In the genomic region with DNA sequence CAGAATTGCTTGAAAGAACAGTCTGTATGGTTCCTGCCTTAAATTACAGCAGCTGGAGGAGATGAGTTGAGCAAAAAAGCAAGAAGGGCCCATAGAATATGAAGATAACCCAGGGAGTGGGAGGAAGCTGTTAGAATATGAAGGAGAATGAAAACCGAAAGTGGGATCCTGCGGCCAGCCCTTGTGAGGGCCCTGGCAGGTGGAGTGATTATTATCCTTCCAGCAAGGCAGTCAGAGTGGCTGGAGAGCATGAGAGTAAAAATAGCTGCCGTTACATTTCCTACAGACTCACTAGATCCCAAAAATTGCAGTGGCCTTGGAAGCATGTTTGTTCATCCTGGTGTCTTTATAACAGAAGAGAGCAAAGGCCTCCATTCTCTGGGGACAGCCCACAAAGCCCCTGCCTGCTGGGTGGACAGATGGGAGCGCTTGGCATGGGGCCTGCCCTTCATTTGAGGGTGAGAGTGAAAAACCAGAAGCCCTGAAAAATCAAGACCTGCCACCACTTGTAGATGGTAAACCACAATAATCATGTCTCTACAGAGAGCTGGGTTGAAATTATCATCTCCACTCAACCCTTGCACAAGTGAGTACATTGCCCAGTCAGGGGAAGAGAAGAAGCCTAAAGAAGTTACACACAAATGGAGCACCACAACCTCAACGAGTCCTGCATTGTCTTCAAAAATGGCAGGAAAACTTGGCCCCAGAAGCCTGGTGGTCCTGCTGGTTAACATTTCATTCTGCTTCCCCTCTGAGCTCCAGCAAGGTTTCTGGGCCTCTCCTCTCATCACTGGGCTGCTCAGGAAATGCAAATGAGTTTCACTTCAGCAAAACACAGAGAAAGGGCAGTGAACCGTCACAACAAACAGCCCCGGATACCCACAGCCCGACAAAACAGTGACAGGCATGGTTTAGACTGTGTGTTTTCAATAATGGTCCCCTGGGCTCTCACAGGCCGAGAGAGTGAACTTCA, we compare ENCODE assay signal across 9 cellular contexts. TPM values are rescaled to one million over a fixed set of nuclear protein-coding genes. Genes with fewer than 3 reads are reported as not detected.
A peak's percentile ranks its signal among the peaks of the same experiment; 100 is the strongest.
DNase-seq lines count a peak whose midpoint lies in the region; ATAC-seq and TF ChIP-seq lines count a peak whose summit lies in the region.
"Had no signal": no experiment of that assay in that cellular context is flagged by ENCODE, and none has a peak within 500 bp of the region (broad histone marks: within the 10 kb centered on the region; RNA-seq: fewer than 3 reads in every experiment).

No MANE protein-coding gene starts in this region.

- no peaks in the 10 kb centered on the region for H3K27me3 Mint-ChIP-seq in CD4-positive, alpha-beta memory T cell

- peak overlapping the region; percentile 6 to 12 for H3K4me3 ChIP-seq in CD4-positive, alpha-beta memory T cell (ENCODE audit: low read length in 2 of 2)
- peak overlapping the region; percentile 64 for H3K4me3 ChIP-seq in OCI-LY1 (ENCODE audit: low read depth, low read length, poor library complexity, severe bottlenecking)
- peak overlapping the region; percentile 19 for H3K4me3 ChIP-seq in effector memory CD4-positive, alpha-beta T cell (ENCODE audit: insufficient read depth, low read depth, low read length, poor library complexity, severe bottlenecking)
- H3K4me3 ChIP-seq in gastrocnemius medialis = no peak overlapping the region

- intact Hi-C loops in CD4-positive, alpha-beta memory T cell (cut with micrococcal nuclease) = loop anchor here (1.0 kb wide), 3 partner anchors 13 to 199 kb away; partner anchors contain the start of genes CIPC and POMT2
- intact Hi-C loops in gastrocnemius medialis (cut with DNase I; ENCODE audit: low total_unique reads) = no loop called here

- DNase-seq in CD4-positive, alpha-beta memory T cell = peak; percentile 27 to 79 (median 67)
- peak in 2 of 3 donors; percentile 32 to 46 for DNase-seq in effector memory CD4-positive, alpha-beta T cell
- DNase-seq in gastrocnemius medialis = peak in 1 of 2 donors; percentile 69
- DNase-seq in NCI-H128 (lab: John Stamatoyannopoulos, UW; ENCODE audit: unreplicated experiment) = no peak
- no peak for DNase-seq in HCEC 1CT

- POLR2A ChIA-PET in CD4-positive, alpha-beta memory T cell (lab: Charles Lee; ENCODE audit: partially characterized antibody) = interaction anchor here (0.8 to 9.2 kb wide), 16 partner anchors 10 to 310 kb away, joined by 3 to 154 read pairs (median 4); partner anchors contain the start of genes ANGEL1, CIPC, GSTZ1 and IRF2BPL

- TF ChIP-seq POLR2A in gastrocnemius medialis (IDR thresholded peaks at IDR 0.05) = no peak

- in situ Hi-C loops in gastrocnemius medialis (cut with MboI; ENCODE audit: low sequenced_read_pairs in 4 of 4) = loop anchor here in 1 of 4 donors (25.0 kb wide), 1 partner anchor 341 kb away; the partner anchor contains the start of genes AHSA1 and VIPAS39

- H3K36me3 ChIP-seq in CD4-positive, alpha-beta memory T cell (ENCODE audit: insufficient read depth, low read length) = no peaks in the 10 kb centered on the region
- H3K36me3 ChIP-seq in OCI-LY1 (ENCODE audit: insufficient read depth, low read length) = peaks cover 12% of the 10 kb centered on the region; the same call in 1 of the 2 replicates
- H3K36me3 ChIP-seq in effector memory CD4-positive, alpha-beta T cell (ENCODE audit: control insufficient read depth, insufficient read depth, low read length) = no peaks in the 10 kb centered on the region
- peaks cover 0 to 2% of the 10 kb centered on the region in 2 donors for H3K36me3 ChIP-seq in gastrocnemius medialis

- H3K9me2 ChIP-seq in OCI-LY1 (ENCODE audit: low read depth, low read length) = no peaks in the 10 kb centered on the region

- H3K27me3 ChIP-seq in CD4-positive, alpha-beta memory T cell (ENCODE audit: insufficient read depth, low read length) = no peaks in the 10 kb centered on the region
- H3K27me3 ChIP-seq in OCI-LY1 (ENCODE audit: insufficient read depth, low read length) (no peaks in the 10 kb centered on the region), gastrocnemius medialis (no peaks in the 10 kb centered on the region)
- no peaks in the 10 kb centered on the region for H3K27me3 ChIP-seq in effector memory CD4-positive, alpha-beta T cell (replicated peaks; ENCODE audit: control insufficient read depth, insufficient read depth, low read length, poor library complexity, severe bottlenecking)

- no peaks in the 10 kb centered on the region for H3K9me3 ChIP-seq in CD4-positive, alpha-beta memory T cell (ENCODE audit: control insufficient read depth in 1 of 2, low read length in 2 of 2)
- H3K9me3 ChIP-seq in OCI-LY1 (ENCODE audit: low read length) = no peaks in the 10 kb centered on the region
- H3K9me3 ChIP-seq in effector memory CD4-positive, alpha-beta T cell (ENCODE audit: control insufficient read depth, low read length) = no peaks in the 10 kb centered on the region
- H3K9me3 ChIP-seq in gastrocnemius medialis = no peaks in the 10 kb centered on the region

- H3K36me3 Mint-ChIP-seq in CD4-positive, alpha-beta memory T cell = peaks cover 0 to 14% of the 10 kb centered on the region in 2 donors

- TF ChIP-seq CTCF in OCI-LY1 (IDR thresholded peaks at IDR 0.05; ENCODE audit: low read length) = no peak
- TF ChIP-seq CTCF in gastrocnemius medialis (IDR thresholded peaks at IDR 0.05 in 4 of 5, conservative IDR thresholded peaks at IDR 0.05 in 1 of 5) = no peak

- peak overlapping the region; percentile 67 for H3K4me2 ChIP-seq in OCI-LY1 (ENCODE audit: low read length)

- peaks cover 61% of the 10 kb centered on the region for H3K4me1 ChIP-seq in CD4-positive, alpha-beta memory T cell (ENCODE audit: insufficient read depth, low read length)
- H3K4me1 ChIP-seq in OCI-LY1 (ENCODE audit: insufficient read depth, low read length, severe bottlenecking) (peaks cover 74% of the 10 kb centered on the region), gastrocnemius medialis (peaks cover 71 to 75% of the 10 kb centered on the region in 2 donors)
- H3K4me1 ChIP-seq in effector memory CD4-positive, alpha-beta T cell (ENCODE audit: control insufficient read depth, insufficient read depth, low read length, poor library complexity, severe bottlenecking) = peaks cover 27% of the 10 kb centered on the region

- no peaks in the 10 kb centered on the region for H3K79me2 ChIP-seq in OCI-LY1 (ENCODE audit: insufficient read depth, low read length)

- H3F3A ChIP-seq in OCI-LY1 (ENCODE audit: insufficient read depth, low read length) = peaks cover 12% of the 10 kb centered on the region; the same call in 1 of the 2 replicates

- H3K9ac ChIP-seq in OCI-LY1 (ENCODE audit: low read length) = peak overlapping the region; percentile 34; the same call in 1 of the 2 replicates

- H3K4me3 Mint-ChIP-seq in CD4-positive, alpha-beta memory T cell = peak overlapping the region; percentile 43 to 91 (median 78)
- H3K4me3 Mint-ChIP-seq: activated naive CD4-positive, alpha-beta T cell treated with anti-CD3 and anti-CD28 coated beads, Interleukin-2, amount 50 U/mL, for 24 hours had no signal

- CTCF ChIA-PET in CD4-positive, alpha-beta memory T cell (lab: Charles Lee; ENCODE audit: partially characterized antibody) = interaction anchor here (0.9 to 14.5 kb wide), 9 partner anchors 12 to 248 kb away, joined by 3 to 271 read pairs (median 4); partner anchors contain the start of gene CIPC

- no peaks in the 10 kb centered on the region for H3K9me3 Mint-ChIP-seq in CD4-positive, alpha-beta memory T cell
- H3K9me3 Mint-ChIP-seq: activated naive CD4-positive, alpha-beta T cell treated with anti-CD3 and anti-CD28 coated beads, Interleukin-2, amount 50 U/mL, for 24 hours had no signal

- peak overlapping the region; percentile 71 for H3K27ac ChIP-seq in CD4-positive, alpha-beta memory T cell (ENCODE audit: low read depth, low read length)
- peak overlapping the region; percentile 98 for H3K27ac ChIP-seq in OCI-LY1 (ENCODE audit: low read depth, low read length, poor library complexity, severe bottlenecking)
- peak overlapping the region; percentile 70 for H3K27ac ChIP-seq in effector memory CD4-positive, alpha-beta T cell (ENCODE audit: insufficient read depth, low read length, poor library complexity, severe bottlenecking)
- peak overlapping the region; percentile 74 to 99 (median 90) for H3K27ac ChIP-seq in gastrocnemius medialis

- peaks cover 16 to 61% (median 44%) of the 10 kb centered on the region in 4 donors for H3K4me1 Mint-ChIP-seq in CD4-positive, alpha-beta memory T cell

- no peak overlapping the region for H2AFZ ChIP-seq in OCI-LY1 (ENCODE audit: low read length)

- peak overlapping the region; percentile 93 to 99 (median 95) for H3K27ac Mint-ChIP-seq in CD4-positive, alpha-beta memory T cell
- H3K27ac Mint-ChIP-seq: activated naive CD4-positive, alpha-beta T cell treated with anti-CD3 and anti-CD28 coated beads, Interleukin-2, amount 50 U/mL, for 24 hours had no signal

- peak; percentile 84 for ATAC-seq in GM19351 (IDR thresholded peaks at IDR 0.05; ENCODE audit: unreplicated experiment)
- peak; percentile 95 for ATAC-seq in HG03354 (IDR thresholded peaks at IDR 0.05; ENCODE audit: poor library complexity, severe bottlenecking, unreplicated experiment)
- peak; percentile 12 to 73 for ATAC-seq in gastrocnemius medialis

- no peaks in the 10 kb centered on the region for H4K20me1 ChIP-seq in OCI-LY1 (ENCODE audit: insufficient read depth, low read length)

RNA-seq across cellular contexts. Expression of gene ZDHHC22, which starts 20.5 kb away (rescaled TPM):
- not detected for total RNA-seq in CD4-positive, alpha-beta memory T cell
- not detected for polyA plus RNA-seq in CD4-positive, alpha-beta memory T cell
- not detected for total RNA-seq in gastrocnemius medialis

RNA-seq across cellular contexts. Expression of gene CIPC, which starts 23.0 kb away (rescaled TPM):
- 10 to 100 TPM; 18.6 to 21.5 TPM for total RNA-seq in CD4-positive, alpha-beta memory T cell
- polyA plus RNA-seq in CD4-positive, alpha-beta memory T cell = 1 to 10 TPM; 5.4 to 7.1 TPM
- 100 to 1,000 TPM; 114 to 178 (median 120) TPM for total RNA-seq in gastrocnemius medialis

Comparison
In these comparisons a context has a peak if more than half of its experiments do, and no peak if none do; other contexts are left out.
1. DNase-seq: peak in CD4-positive, alpha-beta memory T cell (5 of 5) and effector memory CD4-positive, alpha-beta T cell (2 of 3); none in NCI-H128 (single experiment) and HCEC 1CT (single experiment).
2. H3K4me3 ChIP-seq: peak in CD4-positive, alpha-beta memory T cell (2 of 2), OCI-LY1 (single experiment) and effector memory CD4-positive, alpha-beta T cell (single experiment); none in gastrocnemius medialis (0 of 4).
3. ATAC-seq: peak in every context shown above with its lines; median percentile 95 in HG03354; 84 in GM19351; 42 in gastrocnemius medialis.
4. RNA of gene CIPC, which starts 23.0 kb away (total RNA-seq): 114 to 178 TPM in gastrocnemius medialis; 18.6 to 21.5 TPM in CD4-positive, alpha-beta memory T cell; every median in the first group is over 4 times any median in the second.
5. Peak in every context shown above with its lines, with median percentiles within 50 percentile points of each other: H3K27ac ChIP-seq.